ENCODE assay signal across 11 cellular contexts in genomic region chr1:178541396-178541795, GRCh38. TPM values are rescaled to one million over a fixed set of nuclear protein-coding genes. Genes with fewer than 3 reads are reported as not detected.
DNase-seq lines count a peak whose midpoint lies in the region; ATAC-seq and TF ChIP-seq lines count a peak whose summit lies in the region.
"Had no signal": no experiment of that assay in that cellular context is flagged by ENCODE, and none has a peak within 500 bp of the region (broad histone marks: within the 10 kb centered on the region; RNA-seq: fewer than 3 reads in every experiment).

No MANE protein-coding gene starts in this region.

- H3K4me3 Mint-ChIP-seq in endodermal cell (peak overlapping the region; percentile 88), osteocyte (ENCODE audit: unreplicated experiment) (peak overlapping the region; percentile 90)

- ATAC-seq in HG02642 (IDR thresholded peaks at IDR 0.05; ENCODE audit: poor library complexity, unreplicated experiment): no peak
- no peak for ATAC-seq in activated CD4-positive, CD25-positive, alpha-beta regulatory T cell treated with anti-CD3 and anti-CD28 coated beads, Interleukin-2, amount 50 U/mL, for 24 hours

- H3K27ac ChIP-seq in OCI-LY3 (ENCODE audit: low read length) (no peak overlapping the region), endodermal cell (ENCODE audit: low read depth, low read length) (no peak overlapping the region)

- H3K36me3 ChIP-seq in OCI-LY3 (replicated peaks; ENCODE audit: low read depth, low read length): no peaks in the 10 kb centered on the region
- no peaks in the 10 kb centered on the region for H3K36me3 ChIP-seq in endodermal cell (ENCODE audit: control insufficient read depth, insufficient read depth, low read length)
- H3K36me3 ChIP-seq: uterus had no signal

- H3K9me3 Mint-ChIP-seq in endodermal cell (no peaks in the 10 kb centered on the region), osteocyte (ENCODE audit: unreplicated experiment) (no peaks in the 10 kb centered on the region)

- H3K36me3 Mint-ChIP-seq in endodermal cell (ENCODE audit: low read depth): peaks cover 11% of the 10 kb centered on the region
- H3K36me3 Mint-ChIP-seq in osteocyte (ENCODE audit: unreplicated experiment): peaks cover 2% of the 10 kb centered on the region

- H3K4me1 ChIP-seq in OCI-LY3 (ENCODE audit: low read length) (peaks cover 20% of the 10 kb centered on the region), endodermal cell (ENCODE audit: control insufficient read depth, insufficient read depth, low read length) (peaks cover 10% of the 10 kb centered on the region)

- no peak for TF ChIP-seq CTCF in OCI-LY3 (IDR thresholded peaks at IDR 0.05; ENCODE audit: low read depth, low read length)
- TF ChIP-seq CTCF in endodermal cell (conservative IDR thresholded peaks at IDR 0.05): no peak
- no peak for TF ChIP-seq CTCF in osteocyte (IDR thresholded peaks at IDR 0.05)

- H3K9me3 ChIP-seq in OCI-LY3 (ENCODE audit: insufficient read depth, low read length): no peaks in the 10 kb centered on the region
- H3K9me3 ChIP-seq in endodermal cell (ENCODE audit: control insufficient read depth, low read length): no peaks in the 10 kb centered on the region
- H3K9me3 ChIP-seq: uterus had no signal

- peak overlapping the region; percentile 100 for H2AFZ ChIP-seq in OCI-LY3 (ENCODE audit: low read depth, low read length)

- no peaks in the 10 kb centered on the region for H3K79me2 ChIP-seq in OCI-LY3 (ENCODE audit: low read length)

- H3K9ac ChIP-seq in OCI-LY3 (ENCODE audit: low read length) (peak overlapping the region; percentile 95), endodermal cell (ENCODE audit: extremely low read depth, low read length, poor library complexity, severe bottlenecking) (no peak overlapping the region)

- H3K4me3 ChIP-seq in OCI-LY3 (ENCODE audit: low read length) (peak overlapping the region; percentile 96), endodermal cell (ENCODE audit: low read length) (peak overlapping the region; percentile 98)

- H3K4me1 Mint-ChIP-seq in endodermal cell (peaks cover 29% of the 10 kb centered on the region), osteocyte (ENCODE audit: unreplicated experiment) (peaks cover 49% of the 10 kb centered on the region)

- DNase-seq in D341Med (ENCODE audit: low spot score): peak; percentile 26
- no peak for DNase-seq in endodermal cell
- no peak for DNase-seq in osteocyte (ENCODE audit: extremely low spot score, unreplicated experiment)
- no peak for DNase-seq in DMS79 (lab: John Stamatoyannopoulos, UW)
- DNase-seq in cortex of kidney (lab: John Stamatoyannopoulos, UW): no peak

- no peaks in the 10 kb centered on the region for H4K20me1 ChIP-seq in OCI-LY3 (ENCODE audit: insufficient read depth, low read length)

- H3K27ac Mint-ChIP-seq in endodermal cell (no peak overlapping the region), osteocyte (ENCODE audit: unreplicated experiment) (no peak overlapping the region)

- 96% methylated on average over 2 of the region's 4 CpGs; no CpG with 5 or more reads in 1 of the 2 experiments for WGBS in endodermal cell (ENCODE audit: insufficient coverage in 1 of 2, insufficient read length in 1 of 2), 2 experiments

- H3K4me2 ChIP-seq in OCI-LY3 (ENCODE audit: low read length): peak overlapping the region; percentile 100

- H3K27me3 Mint-ChIP-seq in endodermal cell (ENCODE audit: insufficient read depth) (peaks cover 5% of the 10 kb centered on the region), osteocyte (ENCODE audit: unreplicated experiment) (no peaks in the 10 kb centered on the region)

- H3K27me3 ChIP-seq in OCI-LY3 (ENCODE audit: low read depth, low read length) (no peaks in the 10 kb centered on the region), endodermal cell (ENCODE audit: control insufficient read depth, insufficient read depth, low read length, poor library complexity, severe bottlenecking) (no peaks in the 10 kb centered on the region)
- H3K27me3 ChIP-seq: uterus had no signal

RNA-seq across cellular contexts. Expression of gene TEX35, which starts 28.5 kb away (rescaled TPM):
- total RNA-seq in endodermal cell (not detected), osteocyte (not detected in 2 replicates)
- not detected for polyA plus RNA-seq in endodermal cell (2013, experiment 1 of 2)
- polyA plus RNA-seq in endodermal cell (2013, experiment 2 of 2): not detected
- total RNA-seq: aorta; T-helper 2 cell treated with Interferon-gamma antibody and Interleukin-4, amounts not matched to agents 100 ng/mL and 5 ng/mL, for 36 hours; uterus had no signal
- polyA plus RNA-seq: aorta had no signal

RNA-seq across cellular contexts. Expression of gene CLEC20A, which starts 44.6 kb away (rescaled TPM):
- 1 to 10 TPM in 1 of 2 donors, under 1 TPM in 1; 0.33 to 1.5 TPM for total RNA-seq in endodermal cell
- not detected for polyA plus RNA-seq in endodermal cell (2013, experiment 1 of 2)
- polyA plus RNA-seq in endodermal cell (2013, experiment 2 of 2): not detected
- total RNA-seq in osteocyte: not detected in 2 replicates
- total RNA-seq: aorta; T-helper 2 cell treated with Interferon-gamma antibody and Interleukin-4, amounts not matched to agents 100 ng/mL and 5 ng/mL, for 36 hours; uterus had no signal
- polyA plus RNA-seq: aorta had no signal
